ENCODE assay signal across 19 cellular contexts in the genomic region with DNA sequence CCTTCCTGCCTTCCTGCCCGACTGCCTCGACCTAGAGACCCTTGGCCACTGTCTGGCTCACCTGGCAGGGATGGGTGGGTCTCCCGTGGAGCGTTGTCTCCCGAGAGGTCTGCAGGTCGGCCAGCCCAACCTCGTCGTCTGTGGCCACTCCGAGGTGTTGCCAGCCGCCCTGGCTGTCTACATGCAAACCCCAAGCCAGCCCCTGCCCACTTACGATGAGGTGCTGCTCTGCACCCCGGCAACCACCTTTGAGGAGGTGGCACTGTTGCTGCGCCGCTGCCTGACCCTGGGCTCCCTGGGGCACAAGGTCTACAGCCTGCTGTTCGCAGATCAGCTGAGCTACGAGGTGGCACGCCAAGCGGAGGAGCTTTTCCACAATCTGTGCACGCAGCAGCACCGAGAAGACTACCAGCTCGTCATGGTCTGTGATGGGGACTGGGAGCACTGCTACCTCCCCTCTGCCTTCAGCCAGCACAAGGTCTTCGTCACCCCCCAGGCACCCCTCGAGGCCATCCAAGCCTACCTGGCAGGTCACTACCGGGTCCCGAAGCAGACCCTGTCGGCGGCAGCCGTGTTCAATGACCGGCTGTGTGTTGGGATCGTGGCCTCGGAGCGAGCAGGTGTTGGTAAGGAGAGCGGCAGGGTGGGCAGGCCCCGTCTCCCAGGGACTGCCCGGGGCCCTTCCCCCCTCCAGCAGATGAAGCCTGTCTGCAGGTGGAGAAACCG.
DNase-seq lines count a peak whose midpoint lies in the region; ATAC-seq and TF ChIP-seq lines count a peak whose summit lies in the region.
"Had no signal": no experiment of that assay in that cellular context is flagged by ENCODE, and none has a peak within 500 bp of the region (broad histone marks: within the 10 kb centered on the region; RNA-seq: fewer than 3 reads in every experiment).

No MANE protein-coding gene starts in this region.

- no peaks in the 10 kb centered on the region for H3K9me3 Mint-ChIP-seq in activated CD8-positive, alpha-beta memory T cell treated with anti-CD3 and anti-CD28 coated beads, Interleukin-2, amount 10 ng/mL, durations not matched to agents 7 days and 5 days (ENCODE audit: low read depth)
- no peaks in the 10 kb centered on the region for H3K9me3 Mint-ChIP-seq in Calu3 (ENCODE audit: low read depth, unreplicated experiment)
- H3K9me3 Mint-ChIP-seq in natural killer cell treated with Interleukin-12 subunit alpha and Interleukin-12 subunit beta and Interleukin-15 and Interleukin-18, amount 100 ng/mL, for 72 hours: no peaks in the 10 kb centered on the region
- H3K9me3 Mint-ChIP-seq in activated CD4-positive, alpha-beta T cell treated with anti-CD3 and anti-CD28 coated beads, Interleukin-2, amount 10 ng/mL, durations not matched to agents 24 days and 14 days: no peaks in the 10 kb centered on the region

- intact Hi-C loops in Calu3 (cut with micrococcal nuclease; ENCODE audit: unreplicated experiment): no loop called here
- intact Hi-C loops in activated CD4-positive, alpha-beta T cell treated with anti-CD3 and anti-CD28 coated beads, Interleukin-2, amount 10 ng/mL, durations not matched to agents 24 days and 14 days (cut with micrococcal nuclease): no loop called here

- CTCF ChIA-PET in activated CD8-positive, alpha-beta memory T cell treated with anti-CD3 and anti-CD28 coated beads, Interleukin-2, amount 10 ng/mL, durations not matched to agents 7 days and 5 days (lab: Charles Lee): interaction anchor here (0.9 kb wide), 1 partner anchor 37 kb away, joined by 3 read pairs; no protein-coding TSS in a partner anchor
- CTCF ChIA-PET in Calu3 (lab: Charles Lee): no interaction called here

- H3K4me1 Mint-ChIP-seq in activated CD8-positive, alpha-beta memory T cell treated with anti-CD3 and anti-CD28 coated beads, Interleukin-2, amount 10 ng/mL, durations not matched to agents 7 days and 5 days: peaks cover 10% of the 10 kb centered on the region
- H3K4me1 Mint-ChIP-seq in Calu3 (ENCODE audit: low read depth, unreplicated experiment): no peaks in the 10 kb centered on the region
- peaks cover 9 to 18% of the 10 kb centered on the region in 2 donors for H3K4me1 Mint-ChIP-seq in natural killer cell treated with Interleukin-12 subunit alpha and Interleukin-12 subunit beta and Interleukin-15 and Interleukin-18, amount 100 ng/mL, for 72 hours (ENCODE audit: low read depth in 2 of 2)
- peaks cover 4% of the 10 kb centered on the region for H3K4me1 Mint-ChIP-seq in activated CD4-positive, alpha-beta T cell treated with anti-CD3 and anti-CD28 coated beads, Interleukin-2, amount 10 ng/mL, durations not matched to agents 24 days and 14 days

- H3K9me3 ChIP-seq in Peyer's patch: no peaks in the 10 kb centered on the region

- no peaks in the 10 kb centered on the region for H3K4me1 ChIP-seq in Peyer's patch

- TF ChIP-seq CTCF in Calu3 (IDR thresholded peaks at IDR 0.05; ENCODE audit: unreplicated experiment): no peak
- TF ChIP-seq CTCF in Peyer's patch (IDR thresholded peaks at IDR 0.05): no peak

- no peak for TF ChIP-seq POLR2A in Peyer's patch (IDR thresholded peaks at IDR 0.05)

- H3K4me3 ChIP-seq in Peyer's patch: no peak overlapping the region
- H3K4me3 ChIP-seq: PC-9 had no signal

- BruUV-seq in Calu3 (replicated peaks; lab: Mats Ljungman, UMichigan): TSS peak; percentile 52

- peaks cover 79% of the 10 kb centered on the region for H3K36me3 Mint-ChIP-seq in activated CD8-positive, alpha-beta memory T cell treated with anti-CD3 and anti-CD28 coated beads, Interleukin-2, amount 10 ng/mL, durations not matched to agents 7 days and 5 days
- peaks cover 60% of the 10 kb centered on the region for H3K36me3 Mint-ChIP-seq in Calu3 (ENCODE audit: insufficient read depth, unreplicated experiment)
- peaks cover 41% of the 10 kb centered on the region for H3K36me3 Mint-ChIP-seq in natural killer cell treated with Interleukin-12 subunit alpha and Interleukin-12 subunit beta and Interleukin-15 and Interleukin-18, amount 100 ng/mL, for 72 hours
- H3K36me3 Mint-ChIP-seq in activated CD4-positive, alpha-beta T cell treated with anti-CD3 and anti-CD28 coated beads, Interleukin-2, amount 10 ng/mL, durations not matched to agents 24 days and 14 days (ENCODE audit: low read depth): peaks cover 78% of the 10 kb centered on the region

- peak overlapping the region in 3 of 4 donors; percentile 26 to 83 (median 49) for H3K27ac ChIP-seq in Peyer's patch
- H3K27ac ChIP-seq: HL-60, PC-9 had no signal

- peak overlapping the region; percentile 15 for H3K27ac Mint-ChIP-seq in activated CD8-positive, alpha-beta memory T cell treated with anti-CD3 and anti-CD28 coated beads, Interleukin-2, amount 10 ng/mL, durations not matched to agents 7 days and 5 days
- H3K27ac Mint-ChIP-seq in Calu3 (ENCODE audit: unreplicated experiment): no peak overlapping the region
- H3K27ac Mint-ChIP-seq in natural killer cell treated with Interleukin-12 subunit alpha and Interleukin-12 subunit beta and Interleukin-15 and Interleukin-18, amount 100 ng/mL, for 72 hours: no peak overlapping the region
- H3K27ac Mint-ChIP-seq in activated CD4-positive, alpha-beta T cell treated with anti-CD3 and anti-CD28 coated beads, Interleukin-2, amount 10 ng/mL, durations not matched to agents 24 days and 14 days: no peak overlapping the region

- no peak overlapping the region for H3K4me3 Mint-ChIP-seq in activated CD8-positive, alpha-beta memory T cell treated with anti-CD3 and anti-CD28 coated beads, Interleukin-2, amount 10 ng/mL, durations not matched to agents 7 days and 5 days
- H3K4me3 Mint-ChIP-seq in Calu3 (ENCODE audit: low read depth, unreplicated experiment): no peak overlapping the region
- no peak overlapping the region for H3K4me3 Mint-ChIP-seq in natural killer cell treated with Interleukin-12 subunit alpha and Interleukin-12 subunit beta and Interleukin-15 and Interleukin-18, amount 100 ng/mL, for 72 hours
- no peak overlapping the region for H3K4me3 Mint-ChIP-seq in activated CD4-positive, alpha-beta T cell treated with anti-CD3 and anti-CD28 coated beads, Interleukin-2, amount 10 ng/mL, durations not matched to agents 24 days and 14 days
- H3K4me3 Mint-ChIP-seq: CD4-positive, alpha-beta memory T cell had no signal

- H3K27me3 ChIP-seq in Peyer's patch: no peaks in the 10 kb centered on the region

- H3K27me3 Mint-ChIP-seq in activated CD8-positive, alpha-beta memory T cell treated with anti-CD3 and anti-CD28 coated beads, Interleukin-2, amount 10 ng/mL, durations not matched to agents 7 days and 5 days: no peaks in the 10 kb centered on the region
- no peaks in the 10 kb centered on the region for H3K27me3 Mint-ChIP-seq in Calu3 (ENCODE audit: unreplicated experiment)
- no peaks in the 10 kb centered on the region for H3K27me3 Mint-ChIP-seq in natural killer cell treated with Interleukin-12 subunit alpha and Interleukin-12 subunit beta and Interleukin-15 and Interleukin-18, amount 100 ng/mL, for 72 hours
- no peaks in the 10 kb centered on the region for H3K27me3 Mint-ChIP-seq in activated CD4-positive, alpha-beta T cell treated with anti-CD3 and anti-CD28 coated beads, Interleukin-2, amount 10 ng/mL, durations not matched to agents 24 days and 14 days
- H3K27me3 Mint-ChIP-seq: CD4-positive, alpha-beta memory T cell had no signal

- ATAC-seq in activated CD8-positive, alpha-beta memory T cell treated with anti-CD3 and anti-CD28 coated beads, Interleukin-2, amount 10 ng/mL, durations not matched to agents 7 days and 5 days: peak; percentile 24
- peak; percentile 21 to 29 for ATAC-seq in natural killer cell treated with Interleukin-12 subunit alpha and Interleukin-12 subunit beta and Interleukin-15 and Interleukin-18, amount 100 ng/mL, for 72 hours
- no peak for ATAC-seq in GM21825 (IDR thresholded peaks at IDR 0.05; ENCODE audit: unreplicated experiment)
- ATAC-seq: Right ventricle myocardium inferior had no signal

- H3K36me3 ChIP-seq in Peyer's patch: peaks cover 0 to 99% (median 4%) of the 10 kb centered on the region in 3 donors

- DNase-seq in activated CD8-positive, alpha-beta memory T cell treated with anti-CD3 and anti-CD28 coated beads, Interleukin-2, amount 10 ng/mL, durations not matched to agents 7 days and 5 days: no peak
- no peak for DNase-seq in activated CD8-positive, alpha-beta memory T cell treated with anti-CD3 and anti-CD28 coated beads for 24 hours
- DNase-seq in Calu3: no peak
- no peak for DNase-seq in Peyer's patch
- no peak for DNase-seq in natural killer cell treated with Interleukin-12 subunit alpha and Interleukin-12 subunit beta and Interleukin-15 and Interleukin-18, amount 100 ng/mL, for 72 hours (ENCODE audit: low spot score)
- no peak for DNase-seq in activated CD4-positive, alpha-beta T cell treated with anti-CD3 and anti-CD28 coated beads, Interleukin-2, amount 10 ng/mL, durations not matched to agents 24 days and 14 days
- no peak for DNase-seq in NCI-H526 treated with DMSO at 0.1 percent for 48 hours (lab: John Stamatoyannopoulos, UW)
- DNase-seq: CD4-positive, alpha-beta memory T cell; DMS79 treated with DMSO at 0.1 percent for 48 hours; GOT3; NCI-H1436; NCI-H2029 treated with DMSO at 0.1 percent for 48 hours; NCI-H2171 treated with DMSO at 0.1 percent for 48 hours; NCI-H446 treated with DMSO at 0.1 percent for 48 hours; NCI-H748 treated with DMSO at 0.1 percent for 48 hours; PC-9 had no signal
